Comparison of ENCODE assay signal across 11 cellular contexts in the genomic region with DNA sequence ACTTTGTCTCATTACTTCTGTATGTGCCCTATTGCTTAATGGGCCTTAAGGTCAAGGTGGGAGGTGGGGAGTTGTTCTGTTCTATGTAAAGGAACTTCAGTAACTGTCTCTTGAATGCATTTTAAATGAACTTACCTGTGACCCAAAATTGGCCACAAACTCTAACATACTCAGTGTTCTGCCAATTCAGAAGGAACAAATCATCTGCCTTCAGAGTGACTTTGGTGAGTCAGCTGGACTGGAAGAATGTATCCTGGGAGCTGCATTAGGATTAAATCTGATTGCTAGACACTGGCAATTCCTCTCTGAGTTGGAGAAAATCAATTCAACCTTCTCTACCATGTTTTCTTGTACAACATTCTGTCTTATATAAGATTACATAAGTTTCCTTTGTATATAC.
"Had no signal": no experiment of that assay in that cellular context is flagged by ENCODE, and none has a peak within 500 bp of the region (broad histone marks: within the 10 kb centered on the region; RNA-seq: fewer than 3 reads in every experiment).

No MANE protein-coding gene starts in this region.

- H3K27ac ChIP-seq: breast epithelium, ovary, sigmoid colon had no signal

- H3K27me3 ChIP-seq: breast epithelium, ovary, sigmoid colon had no signal

- H3K4me3 ChIP-seq: breast epithelium, ovary, sigmoid colon had no signal

- DNase-seq: activated CD4-positive, alpha-beta memory T cell treated with anti-CD3 and anti-CD28 coated beads, Interleukin-2, amount 10 ng/mL, durations not matched to agents 7 days and 5 days; activated CD4-positive, alpha-beta T cell treated with anti-CD3 and anti-CD28 coated beads for 4 hours; activated effector memory CD4-positive, alpha-beta T cell treated with Interleukin-2 at 50 U/mL for 16 hours; activated T-cell treated with anti-CD3 and anti-CD28 coated beads, Interleukin-2, amount 50 U/mL, for 4 hours; foreskin fibroblast; midbrain; ovary; sigmoid colon; stimulated activated CD4-positive, alpha-beta T cell treated with anti-CD3 and anti-CD28 coated beads, Interleukin-12 subunit alpha, Interleukin-12 subunit beta, amount 100 ng/mL, for 4 hours; T-helper 17 cell had no signal

- H3K36me3 ChIP-seq: breast epithelium, ovary, sigmoid colon had no signal

- H3K4me1 ChIP-seq: breast epithelium, sigmoid colon had no signal

- H3K9me3 ChIP-seq: breast epithelium, ovary, sigmoid colon had no signal
